16 cellular contexts compared by ENCODE assay signal in the genomic region with DNA sequence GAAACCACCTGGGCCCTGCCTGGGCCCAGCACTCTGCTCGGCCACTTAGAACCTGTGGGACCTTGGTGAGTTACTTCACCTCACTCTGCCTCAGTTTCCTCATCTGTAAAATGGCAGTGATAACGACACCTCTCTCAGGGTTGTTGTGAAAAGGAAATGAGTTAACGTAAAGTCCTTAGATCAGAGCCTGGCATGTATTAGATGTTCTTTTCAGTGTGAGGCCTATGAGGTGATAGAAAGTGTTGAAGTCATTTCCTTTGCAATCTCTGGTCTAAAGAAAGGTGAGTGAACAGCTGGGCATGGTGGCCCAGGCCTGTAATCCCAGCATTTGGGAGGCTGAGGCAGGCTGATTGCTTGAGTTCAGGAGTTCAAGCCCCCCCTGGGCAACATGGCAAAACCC. TPM values are rescaled to one million over a fixed set of nuclear protein-coding genes. Genes with fewer than 3 reads are reported as not detected.
DNase-seq lines count a peak whose midpoint lies in the region; ATAC-seq and TF ChIP-seq lines count a peak whose summit lies in the region.
"Had no signal": no experiment of that assay in that cellular context is flagged by ENCODE, and none has a peak within 500 bp of the region (broad histone marks: within the 10 kb centered on the region; RNA-seq: fewer than 3 reads in every experiment).

No MANE protein-coding gene starts in this region.

- H3K36me3 ChIP-seq in osteoblast (ENCODE audit: insufficient read depth, low read length): no peaks in the 10 kb centered on the region
- H3K36me3 ChIP-seq: breast epithelium had no signal

- H3K27ac ChIP-seq in osteoblast (ENCODE audit: low read depth, low read length): no peak overlapping the region
- H3K27ac ChIP-seq: breast epithelium, sigmoid colon had no signal

- no peaks in the 10 kb centered on the region for H4K20me1 ChIP-seq in osteoblast (ENCODE audit: insufficient read depth, low read length)

- peaks cover 64% of the 10 kb centered on the region for H3K4me1 Mint-ChIP-seq in activated CD4-positive, alpha-beta memory T cell treated with anti-CD3 and anti-CD28 coated beads, Interleukin-2, amount 10 ng/mL, durations not matched to agents 7 days and 5 days

- peak overlapping the region; percentile 67 for H3K27ac Mint-ChIP-seq in activated CD4-positive, alpha-beta memory T cell treated with anti-CD3 and anti-CD28 coated beads, Interleukin-2, amount 10 ng/mL, durations not matched to agents 7 days and 5 days

- POLR2A ChIA-PET in activated CD4-positive, alpha-beta memory T cell treated with anti-CD3 and anti-CD28 coated beads, Interleukin-2, amount 10 ng/mL, durations not matched to agents 7 days and 5 days (lab: Charles Lee): interaction anchor here (0.5 to 1.3 kb wide), 5 partner anchors 11 to 54 kb away, joined by 3 to 6 read pairs (median 3); no protein-coding TSS in a partner anchor

- no peak overlapping the region for H3K4me3 Mint-ChIP-seq in activated CD4-positive, alpha-beta memory T cell treated with anti-CD3 and anti-CD28 coated beads, Interleukin-2, amount 10 ng/mL, durations not matched to agents 7 days and 5 days
- H3K4me3 Mint-ChIP-seq: CD4-positive, CD25-positive, alpha-beta regulatory T cell; H9; naive thymus-derived CD8-positive, alpha-beta T cell had no signal

- H3K4me3 ChIP-seq in osteoblast (ENCODE audit: insufficient read depth, low read length): no peak overlapping the region
- H3K4me3 ChIP-seq: breast epithelium, heart left ventricle, sigmoid colon had no signal

- no peaks in the 10 kb centered on the region for H3K9me3 ChIP-seq in osteoblast (ENCODE audit: low read depth, low read length)
- H3K9me3 ChIP-seq: breast epithelium, heart left ventricle, sigmoid colon had no signal

- H3K27me3 Mint-ChIP-seq in activated CD4-positive, alpha-beta memory T cell treated with anti-CD3 and anti-CD28 coated beads, Interleukin-2, amount 10 ng/mL, durations not matched to agents 7 days and 5 days: no peaks in the 10 kb centered on the region
- H3K27me3 Mint-ChIP-seq: CD4-positive, CD25-positive, alpha-beta regulatory T cell; naive thymus-derived CD8-positive, alpha-beta T cell had no signal

- peaks cover 10% of the 10 kb centered on the region for H3K4me1 ChIP-seq in osteoblast (ENCODE audit: insufficient read depth, low read length)
- H3K4me1 ChIP-seq: breast epithelium had no signal

- peaks cover 7% of the 10 kb centered on the region for H3K36me3 Mint-ChIP-seq in activated CD4-positive, alpha-beta memory T cell treated with anti-CD3 and anti-CD28 coated beads, Interleukin-2, amount 10 ng/mL, durations not matched to agents 7 days and 5 days (ENCODE audit: low read depth)

- DNase-seq in activated CD4-positive, alpha-beta memory T cell treated with anti-CD3 and anti-CD28 coated beads, Interleukin-2, amount 10 ng/mL, durations not matched to agents 7 days and 5 days: no peak
- DNase-seq in osteoblast (ENCODE audit: insufficient read length, low spot score, missing footprints): peak; percentile 22
- no peak for DNase-seq in COR-L47 (lab: John Stamatoyannopoulos, UW)
- DNase-seq in NCI-H526 treated with DMSO at 0.1 percent for 48 hours (lab: John Stamatoyannopoulos, UW): no peak
- no peak for DNase-seq in stimulated activated CD4-positive, alpha-beta T cell treated with anti-CD3 and anti-CD28 coated beads, Interleukin-1b, Interleukin-23, amount 100 ng/mL, for 48 hours
- DNase-seq: H9; heart left ventricle; KG1; naive thymus-derived CD8-positive, alpha-beta T cell; NCI-H187 treated with DMSO at 0.1 percent for 48 hours; SHP77 treated with DMSO at 0.1 percent for 48 hours; sigmoid colon had no signal

- CTCF ChIA-PET in activated CD4-positive, alpha-beta memory T cell treated with anti-CD3 and anti-CD28 coated beads, Interleukin-2, amount 10 ng/mL, durations not matched to agents 7 days and 5 days (lab: Charles Lee): interaction anchor here (1.2 to 4.6 kb wide), 4 partner anchors 10 to 124 kb away, joined by 4 to 42 read pairs (median 4); a partner anchor contains a TSS

- H3K79me2 ChIP-seq in osteoblast (ENCODE audit: insufficient read depth, low read length): no peaks in the 10 kb centered on the region

- H2AFZ ChIP-seq in osteoblast (ENCODE audit: low read length): no peak overlapping the region

- H3K4me2 ChIP-seq in osteoblast (ENCODE audit: insufficient read depth, low read length): no peak overlapping the region

- H3K9me3 Mint-ChIP-seq in activated CD4-positive, alpha-beta memory T cell treated with anti-CD3 and anti-CD28 coated beads, Interleukin-2, amount 10 ng/mL, durations not matched to agents 7 days and 5 days: no peaks in the 10 kb centered on the region
- H3K9me3 Mint-ChIP-seq: CD4-positive, CD25-positive, alpha-beta regulatory T cell; H9; naive thymus-derived CD8-positive, alpha-beta T cell had no signal

- TF ChIP-seq CTCF in osteoblast (IDR thresholded peaks at IDR 0.05; ENCODE audit: extremely low read depth, low read depth, low read length): no peak

- H3K27me3 ChIP-seq in osteoblast (ENCODE audit: insufficient read depth, low read length): no peaks in the 10 kb centered on the region
- H3K27me3 ChIP-seq: breast epithelium, heart left ventricle, sigmoid colon had no signal

- peak; percentile 27 for ATAC-seq in GM18517 (IDR thresholded peaks at IDR 0.05; ENCODE audit: unreplicated experiment)
- ATAC-seq in GM21529 (IDR thresholded peaks at IDR 0.05; ENCODE audit: unreplicated experiment): peak; percentile 31
- ATAC-seq: heart left ventricle; naive thymus-derived CD8-positive, alpha-beta T cell had no signal

RNA-seq across cellular contexts. Expression of a gene that starts 51.7 kb away (rescaled TPM):
- 100 to 1,000 TPM; 238 to 240 TPM for total RNA-seq in activated CD4-positive, alpha-beta memory T cell treated with anti-CD3 and anti-CD28 coated beads, Interleukin-2, amount 10 ng/mL, durations not matched to agents 7 days and 5 days
- 1.4 and 4.7 TPM in 2 replicates for total RNA-seq in osteoblast

Comparison
In these comparisons a context has a peak if more than half of its experiments do, and no peak if none do; other contexts are left out.
1. RNA of a gene that starts 51.7 kb away (total RNA-seq): 238 to 240 TPM in activated CD4-positive, alpha-beta memory T cell treated with anti-CD3 and anti-CD28 coated beads, Interleukin-2, amount 10 ng/mL, durations not matched to agents 7 days and 5 days; 1.4 to 4.7 TPM in osteoblast; every median in the first group is over 10 times any median in the second.